8 cellular contexts compared by ENCODE assay signal in the genomic region with DNA sequence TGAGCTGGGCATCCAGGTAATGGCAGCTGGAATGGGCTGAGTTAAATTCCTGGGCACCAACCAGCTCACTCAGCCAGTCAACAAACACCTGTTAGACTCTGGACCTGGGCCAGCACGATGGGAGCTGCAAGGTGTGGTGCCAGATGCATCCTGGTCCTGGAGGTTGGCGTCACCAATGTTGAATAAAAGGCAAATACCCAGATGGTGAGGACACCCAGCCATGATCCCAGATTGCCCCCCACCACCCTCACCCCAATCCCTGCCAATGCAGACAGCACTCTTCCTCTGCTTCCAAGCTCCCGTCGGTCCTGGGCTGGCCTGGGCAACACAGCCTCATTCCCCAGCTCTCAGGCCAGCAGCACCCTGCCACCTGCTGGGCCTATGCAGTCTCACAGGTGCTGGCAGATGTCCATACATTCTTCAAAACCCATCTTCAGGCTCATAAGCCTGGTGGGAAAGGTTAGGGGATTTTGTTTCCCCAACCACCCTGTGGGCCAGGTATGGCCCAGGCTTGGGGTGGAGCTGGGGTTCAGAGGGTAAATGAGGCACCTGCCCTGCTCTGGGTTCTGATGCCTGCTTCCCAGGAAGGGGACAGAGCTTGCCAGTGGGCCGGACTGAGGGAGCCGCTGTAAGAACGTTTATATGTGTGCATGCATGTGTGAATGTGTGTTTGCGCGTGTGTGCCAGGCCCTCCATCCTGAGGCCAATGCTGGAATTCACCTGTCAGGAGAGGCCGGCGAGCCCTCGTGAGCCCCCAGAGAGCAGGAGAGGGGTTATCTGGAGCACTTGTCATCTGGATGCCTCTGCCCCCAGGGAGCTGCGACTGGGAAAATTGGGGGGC. TPM values are rescaled to one million over a fixed set of nuclear protein-coding genes. Genes with fewer than 3 reads are reported as not detected.
DNase-seq lines count a peak whose midpoint lies in the region; ATAC-seq and TF ChIP-seq lines count a peak whose summit lies in the region.

No MANE protein-coding gene starts in this region.

- H3K9me2 ChIP-seq in DOHH2 (replicated peaks; ENCODE audit: control insufficient read depth, low read length) = no peaks in the 10 kb centered on the region

- TF ChIP-seq EP300 in Ishikawa (IDR thresholded peaks at IDR 0.05; ENCODE audit: borderline replicate concordance) = no peak

- no peaks in the 10 kb centered on the region for H3K79me2 ChIP-seq in DOHH2 (ENCODE audit: control insufficient read depth, low read length)

- peak; percentile 78 to 82 for DNase-seq in SHP77 (lab: John Stamatoyannopoulos, UW)
- DNase-seq in foreskin fibroblast = peak in 1 of 2 donors; percentile 71
- DNase-seq in testis = peak; percentile 68
- no peak for DNase-seq in dedifferentiated amniotic fluid mesenchymal stem cell (ENCODE audit: extremely low spot score)

- TF ChIP-seq CTCF in DOHH2 (IDR thresholded peaks at IDR 0.05; ENCODE audit: low read depth, low read length, poor library complexity, severe bottlenecking) (peak; percentile 53), foreskin fibroblast (IDR thresholded peaks at IDR 0.05; ENCODE audit: low read depth, low read length) (peak; percentile 56), testis (IDR thresholded peaks at IDR 0.05) (peak in 2 of 3 experiments; percentile 47 to 48)

- H3F3A ChIP-seq in DOHH2 (ENCODE audit: control insufficient read depth, insufficient read depth) = no peaks in the 10 kb centered on the region

- no peak overlapping the region for H3K4me2 ChIP-seq in DOHH2 (ENCODE audit: low read length)

- no peak overlapping the region for H3K4me3 ChIP-seq in DOHH2 (ENCODE audit: low read length)
- no peak overlapping the region for H3K4me3 ChIP-seq in foreskin fibroblast (ENCODE audit: low read depth in 1 of 2, low read length in 2 of 2)
- no peak overlapping the region for H3K4me3 ChIP-seq in testis

- 74 to 88% methylated on average over 6 to 13 of the region's 13 CpGs for WGBS in testis, 2 donors

- TF ChIP-seq POLR2A in testis (IDR thresholded peaks at IDR 0.05) = no peak

- H3K9me3 ChIP-seq in DOHH2 (ENCODE audit: control insufficient read depth, insufficient read depth, low read length) (no peaks in the 10 kb centered on the region), testis (no peaks in the 10 kb centered on the region)

- peak; percentile 56 for TF ChIP-seq RAD21 in Ishikawa (IDR thresholded peaks at IDR 0.05; ENCODE audit: low read depth)

- H4K20me1 ChIP-seq in DOHH2 (ENCODE audit: control insufficient read depth, insufficient read depth, low read depth, low read length) = no peaks in the 10 kb centered on the region

- H3K4me1 ChIP-seq in DOHH2 (ENCODE audit: control insufficient read depth, low read length) = no peaks in the 10 kb centered on the region
- peaks cover 34% of the 10 kb centered on the region for H3K4me1 ChIP-seq in testis

- H3K27me3 ChIP-seq in DOHH2 (ENCODE audit: control insufficient read depth, low read length) (peaks cover 10% of the 10 kb centered on the region), testis (no peaks in the 10 kb centered on the region)

- intact Hi-C loops in testis (cut with DNase I; ENCODE audit: low total_unique reads) = no loop called here

- H3K36me3 ChIP-seq in DOHH2 (ENCODE audit: control insufficient read depth, low read length) (no peaks in the 10 kb centered on the region), testis (ENCODE audit: low read depth, missing control alignments) (no peaks in the 10 kb centered on the region)

- ATAC-seq in HG02981 (IDR thresholded peaks at IDR 0.05; ENCODE audit: unreplicated experiment) (no peak), HG02973 (IDR thresholded peaks at IDR 0.05; ENCODE audit: unreplicated experiment) (no peak)

- H3K27ac ChIP-seq in DOHH2 (ENCODE audit: low read depth, low read length) (no peak overlapping the region), testis (no peak overlapping the region)

TF ChIP-seq in Ishikawa, 13 proteins besides CTCF, POLR2A, EP300 and RAD21:
- TF ChIP-seq TEAD4 (IDR thresholded peaks at IDR 0.05) (peak; percentile 3; the same call in 1 of the 2 replicates), YY1 (IDR thresholded peaks at IDR 0.05; ENCODE audit: low read depth) (no peak), NFIC (IDR thresholded peaks at IDR 0.05) (peak; percentile 77)

RNA-seq across cellular contexts. Expression of a gene that starts 58.0 kb away (rescaled TPM):
- total RNA-seq in testis = 100 to 1,000 TPM in 1 of 2 donors, 10 to 100 TPM in 1; 58.1 to 102 TPM
- polyA plus RNA-seq in testis (ENCODE audit: insufficient read depth, low read depth, low replicate concordance) = 88.9 TPM
